Comparison of ENCODE assay signal across 8 cellular contexts in genomic region chr2:218292700-218293014, GRCh38. TPM values are rescaled to one million over a fixed set of nuclear protein-coding genes. Genes with fewer than 3 reads are reported as not detected.
DNase-seq lines count a peak whose midpoint lies in the region; ATAC-seq and TF ChIP-seq lines count a peak whose summit lies in the region.

No MANE protein-coding gene starts in this region.

- peak overlapping the region; percentile 11 for H3K27ac Mint-ChIP-seq in T-helper 17 cell

- no peaks in the 10 kb centered on the region for H3K9me3 ChIP-seq in GM23248 (ENCODE audit: low read depth)
- H3K9me3 ChIP-seq in T-helper 17 cell (ENCODE audit: control insufficient read depth, low read length, poor library complexity, severe bottlenecking), result no peaks in the 10 kb centered on the region
- no peaks in the 10 kb centered on the region for H3K9me3 ChIP-seq in gastrocnemius medialis
- no peaks in the 10 kb centered on the region for H3K9me3 ChIP-seq in SJCRH30 (replicated peaks)

- DNase-seq in GM23248 (no peak), T-helper 17 cell (no peak), fibroblast of the aortic adventitia (ENCODE audit: low read depth) (no peak), gastrocnemius medialis (no peak), DMS114 treated with DMSO at 0.1 percent for 48 hours (lab: John Stamatoyannopoulos, UW; ENCODE audit: unreplicated experiment) (no peak), NCI-H226 (no peak), SJCRH30 (no peak), mesenteric fat pad (ENCODE audit: low spot score) (no peak)

- no peaks in the 10 kb centered on the region for H3K27me3 ChIP-seq in GM23248 (replicated peaks; ENCODE audit: insufficient read depth)
- no peaks in the 10 kb centered on the region for H3K27me3 ChIP-seq in gastrocnemius medialis
- H3K27me3 ChIP-seq in SJCRH30, result no peaks in the 10 kb centered on the region

- H3K4me1 ChIP-seq in GM23248 (ENCODE audit: insufficient read depth) (peaks cover 27% of the 10 kb centered on the region), gastrocnemius medialis (peaks cover 40 to 45% of the 10 kb centered on the region in 2 donors), SJCRH30 (peaks cover 10% of the 10 kb centered on the region; the same call in 1 of the 2 replicates)

- in situ Hi-C loops in GM23248 (cut with MboI), result no loop called here
- in situ Hi-C loops in gastrocnemius medialis (cut with MboI; ENCODE audit: low sequenced_read_pairs in 4 of 4), result loop anchor here in 3 of 4 donors (25.0 kb wide), 1 partner anchor 370 kb away; the partner anchor contains the start of genes BCS1L (in 3 of the 3), RNF25 (in 3 of the 3), STK36 (in 3 of the 3) and ZNF142 (in 3 of the 3)

- TF ChIP-seq CTCF in fibroblast of the aortic adventitia (IDR thresholded peaks at IDR 0.05; ENCODE audit: insufficient read depth, low read length) (no peak), gastrocnemius medialis (IDR thresholded peaks at IDR 0.05 in 4 of 5, conservative IDR thresholded peaks at IDR 0.05 in 1 of 5) (peak in 1 of 5 experiments; percentile 10)

- H3K27me3 Mint-ChIP-seq in T-helper 17 cell, result no peaks in the 10 kb centered on the region

- peak overlapping the region; percentile 92 for H3K4me2 ChIP-seq in GM23248 (ENCODE audit: unreplicated experiment)

- peak overlapping the region; percentile 95 for H3K4me3 Mint-ChIP-seq in T-helper 17 cell

- H3K79me2 ChIP-seq in GM23248 (ENCODE audit: insufficient read depth), result peaks cover 52% of the 10 kb centered on the region

- no peaks in the 10 kb centered on the region for H3K36me3 Mint-ChIP-seq in T-helper 17 cell (ENCODE audit: low read depth)

- H3K36me3 ChIP-seq in GM23248 (ENCODE audit: low read depth) (no peaks in the 10 kb centered on the region), gastrocnemius medialis (no peaks in the 10 kb centered on the region), SJCRH30 (no peaks in the 10 kb centered on the region)

- no peaks in the 10 kb centered on the region for H4K20me1 ChIP-seq in GM23248 (ENCODE audit: insufficient read depth)

- peak overlapping the region; percentile 81 for H3K27ac ChIP-seq in GM23248
- peak overlapping the region; percentile 93 to 100 (median 98) for H3K27ac ChIP-seq in gastrocnemius medialis
- no peak overlapping the region for H3K27ac ChIP-seq in SJCRH30

- intact Hi-C loops in gastrocnemius medialis (cut with DNase I; ENCODE audit: low total_unique reads), result loop anchor here (1.0 to 5.0 kb wide), 3 partner anchors 104 to 365 kb away; partner anchors contain the start of genes BCS1L, CNOT9, USP37 and ZNF142

- ATAC-seq in T-helper 17 cell, result no peak
- ATAC-seq in gastrocnemius medialis, result no peak

- no peak for TF ChIP-seq POLR2A in gastrocnemius medialis (IDR thresholded peaks at IDR 0.05)

- H3K9ac ChIP-seq in GM23248, result peak overlapping the region; percentile 93

- H3F3A ChIP-seq in GM23248 (ENCODE audit: insufficient read depth), result peaks cover 23% of the 10 kb centered on the region

- peak overlapping the region; percentile 89 for H3K4me3 ChIP-seq in GM23248
- H3K4me3 ChIP-seq in fibroblast of the aortic adventitia (ENCODE audit: low read depth, low read length), result peak overlapping the region; percentile 58
- peak overlapping the region; percentile 71 to 100 (median 96) for H3K4me3 ChIP-seq in gastrocnemius medialis
- no peak overlapping the region for H3K4me3 ChIP-seq in SJCRH30

- H3K4me1 Mint-ChIP-seq in T-helper 17 cell, result peaks cover 45% of the 10 kb centered on the region

- no peaks in the 10 kb centered on the region for H3K9me2 ChIP-seq in GM23248 (ENCODE audit: insufficient read depth)

- WGBS in GM23248 (ENCODE audit: low coverage in 1 of 2, low lambda C conversion rate in 2 of 2, missing lambda C conversion rate in 2 of 2), 2 experiments, result 30 to 33% methylated on average over 5 of the region's 5 CpGs

- H2AFZ ChIP-seq in GM23248, result peak overlapping the region; percentile 95

RNA-seq across cellular contexts. Expression of gene TMBIM1, which starts 0.4 kb away (rescaled TPM):
- 178 and 214 TPM in 2 replicates for total RNA-seq in GM23248 (2014; rRNA removed; shearing (Covaris generic))
- 164 and 166 TPM in 2 replicates for polyA plus RNA-seq in GM23248 (2016; fragmentation: Nextera tagmentation; extraction: Ambion mirVana)
- 100 to 1,000 TPM in 1 of 2 donors, 10 to 100 TPM in 1; 97.4 to 121 TPM for total RNA-seq in T-helper 17 cell
- 107 and 185 TPM in 2 replicates for total RNA-seq in fibroblast of the aortic adventitia (ENCODE audit: low replicate concordance)
- total RNA-seq in gastrocnemius medialis, result 100 to 1,000 TPM; 142 to 296 (median 215) TPM
- 10.3 and 11.2 TPM in 2 replicates for total RNA-seq in SJCRH30 (2014; rRNA removed; shearing (Covaris generic))
- total RNA-seq in mesenteric fat pad, result 516 TPM

RNA-seq across cellular contexts. Expression of gene PNKD, which starts 22.3 kb away (rescaled TPM):
- total RNA-seq in GM23248 (2014; rRNA removed; shearing (Covaris generic)), result 22.8 and 28.6 TPM in 2 replicates
- 79.3 and 82.7 TPM in 2 replicates for polyA plus RNA-seq in GM23248 (2016; fragmentation: Nextera tagmentation; extraction: Ambion mirVana)
- total RNA-seq in T-helper 17 cell, result 10 to 100 TPM; 21.1 to 31.2 TPM
- total RNA-seq in fibroblast of the aortic adventitia (ENCODE audit: low replicate concordance), result 17.4 and 27.2 TPM in 2 replicates
- total RNA-seq in gastrocnemius medialis, result 10 to 100 TPM; 20.1 to 35.8 (median 31.9) TPM
- 49.8 and 57.9 TPM in 2 replicates for total RNA-seq in SJCRH30 (2014; rRNA removed; shearing (Covaris generic))
- 51.5 TPM for total RNA-seq in mesenteric fat pad

RNA-seq across cellular contexts. Expression of gene AAMP, which starts 22.7 kb away (rescaled TPM):
- 117 and 191 TPM in 2 replicates for total RNA-seq in GM23248 (2014; rRNA removed; shearing (Covaris generic))
- 112 and 114 TPM in 2 replicates for polyA plus RNA-seq in GM23248 (2016; fragmentation: Nextera tagmentation; extraction: Ambion mirVana)
- total RNA-seq in T-helper 17 cell (10 to 100 TPM; 46.8 to 47.0 TPM), fibroblast of the aortic adventitia (ENCODE audit: low replicate concordance) (64.4 and 262 TPM in 2 replicates), gastrocnemius medialis (100 to 1,000 TPM in 1 of 4 donors, 10 to 100 TPM in 3; 87.1 to 134 (median 96.0) TPM), mesenteric fat pad (89.7 TPM)
- total RNA-seq in SJCRH30 (2014; rRNA removed; shearing (Covaris generic)), result 125 and 149 TPM in 2 replicates

RNA-seq across cellular contexts. Expression of gene GPBAR1, which starts 31.8 kb away (rescaled TPM):
- total RNA-seq in GM23248 (2014; rRNA removed; shearing (Covaris generic)), result not detected in 2 replicates
- polyA plus RNA-seq in GM23248 (2016; fragmentation: Nextera tagmentation; extraction: Ambion mirVana), result 0.14 TPM in 1 of 2 replicates, not detected in the other
- 1 to 10 TPM; 1.5 to 2.7 TPM for total RNA-seq in T-helper 17 cell
- 0.27 TPM in 1 of 2 replicates, not detected in the other for total RNA-seq in fibroblast of the aortic adventitia (ENCODE audit: low replicate concordance)
- under 1 TPM in 1 of 4 donors, not detected in 3; 0.93 TPM for total RNA-seq in gastrocnemius medialis
- 0.24 and 0.25 TPM in 2 replicates for total RNA-seq in SJCRH30 (2014; rRNA removed; shearing (Covaris generic))
- total RNA-seq in mesenteric fat pad, result 34.8 TPM
